Comparison of ENCODE assay signal across 13 cellular contexts in genomic region chr16:22031483-22032083, GRCh38. TPM values are rescaled to one million over a fixed set of nuclear protein-coding genes. Genes with fewer than 3 reads are reported as not detected.
"Had no signal": no experiment of that assay in that cellular context is flagged by ENCODE, and none has a peak within 500 bp of the region (broad histone marks: within the 10 kb centered on the region; RNA-seq: fewer than 3 reads in every experiment).

No MANE protein-coding gene starts in this region.

- H3K9me3 ChIP-seq: neutrophil, transverse colon had no signal

- H3K9me3 Mint-ChIP-seq: naive B cell had no signal

- H3K36me3 ChIP-seq: cardiac muscle cell, transverse colon had no signal

- DNase-seq: activated T-cell treated with anti-CD3 and anti-CD28 coated beads, Interleukin-2, amount 50 U/mL, for 48 hours; naive B cell; posterior cingulate gyrus; small intestine; substantia nigra; transverse colon had no signal

- H3K4me3 Mint-ChIP-seq: naive B cell had no signal

- H3K27me3 Mint-ChIP-seq: naive B cell had no signal

- H3K27me3 ChIP-seq: cardiac muscle cell, neutrophil, transverse colon had no signal

- H3K27ac ChIP-seq: cardiac muscle cell, neutrophil, transverse colon had no signal

- ATAC-seq: esophagus mucosa had no signal

- H3K4me3 ChIP-seq: cardiac muscle cell, transverse colon had no signal

RNA-seq across cellular contexts. Expression of gene PDZD9, which starts 30.7 kb away (rescaled TPM):
- total RNA-seq: astrocyte; cardiac muscle cell; esophagus mucosa; glomerular endothelial cell; lower leg skin; T-helper 1 cell treated with Interleukin-12 subunit alpha and Interleukin-12 subunit beta and Interleukin-4 antibody, amounts not matched to agents 30 ng/mL and 1 ng/mL, for 36 hours; transverse colon had no signal
